ENCODE assay signal across 2 cellular contexts in the genomic region with DNA sequence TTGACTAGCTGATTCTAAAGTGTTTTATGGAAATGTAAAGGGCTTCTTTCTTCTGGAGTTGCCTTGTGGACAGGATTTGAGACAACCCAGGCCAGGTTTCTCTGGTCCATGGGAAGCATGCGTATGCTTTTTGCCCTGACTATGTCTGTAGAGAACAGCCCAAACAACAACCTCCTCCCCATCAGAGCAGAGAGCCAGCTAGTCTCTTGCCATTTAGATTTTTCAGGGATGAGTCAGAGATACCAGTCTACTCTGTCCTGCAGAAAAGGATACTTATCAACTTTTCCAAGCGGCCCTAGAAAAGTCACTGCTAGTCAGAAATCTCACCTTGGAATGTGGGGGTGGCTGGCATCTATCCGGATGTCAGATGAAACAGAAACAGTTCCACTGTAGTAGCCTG. TPM values are rescaled to one million over a fixed set of nuclear protein-coding genes. Genes with fewer than 3 reads are reported as not detected.
"Had no signal": no experiment of that assay in that cellular context is flagged by ENCODE, and none has a peak within 500 bp of the region (broad histone marks: within the 10 kb centered on the region; RNA-seq: fewer than 3 reads in every experiment).

No MANE protein-coding gene starts in this region.

RNA-seq across cellular contexts. Expression of a gene that starts 11.6 kb away (rescaled TPM):
- total RNA-seq: natural killer cell treated with Interleukin-12 subunit alpha and Interleukin-12 subunit beta and Interleukin-15 and Interleukin-18, amount 100 ng/mL, for 72 hours; pulmonary artery endothelial cell had no signal
